ENCODE assay signal across 1 cellular context in genomic region chr4:25129926-25130325, GRCh38.
TF ChIP-seq lines count a peak whose summit lies in the region.

No MANE protein-coding gene starts in this region.

TF ChIP-seq in GM23338, 12 proteins besides CTCF, POLR2A, EP300 and RAD21 (continued from another document):
- no peak for TF ChIP-seq ZNF462 (CRISPR knock-in tag; IDR thresholded peaks at IDR 0.05)
- no peak for TF ChIP-seq STAT1 (IDR thresholded peaks at IDR 0.05; ENCODE audit: unreplicated experiment)
- no peak for TF ChIP-seq CREB1 (CRISPR knock-in tag; IDR thresholded peaks at IDR 0.05; ENCODE audit: low read depth)
